ENCODE assay signal across 23 cellular contexts in genomic region chr17:3972931-3973330, GRCh38. TPM values are rescaled to one million over a fixed set of nuclear protein-coding genes. Genes with fewer than 3 reads are reported as not detected.
DNase-seq lines count a peak whose midpoint lies in the region; ATAC-seq and TF ChIP-seq lines count a peak whose summit lies in the region.
"Had no signal": no experiment of that assay in that cellular context is flagged by ENCODE, and none has a peak within 500 bp of the region (broad histone marks: within the 10 kb centered on the region; RNA-seq: fewer than 3 reads in every experiment).

No MANE protein-coding gene starts in this region.

- no peaks in the 10 kb centered on the region for H4K20me1 ChIP-seq in osteoblast (ENCODE audit: insufficient read depth, low read length)

- intact Hi-C loops in activated naive CD4-positive, alpha-beta T cell treated with anti-CD3 and anti-CD28 coated beads for 36 hours (cut with micrococcal nuclease): no loop called here
- intact Hi-C loops in dendritic cell treated with granulocyte-macrophage colony-stimulating factor and Interleukin-4, amounts not matched to agents 40 ng/mL and 50 ng/mL, for 4 days (cut with micrococcal nuclease): no loop called here
- intact Hi-C loops in lower leg skin (cut with DNase I; ENCODE audit: low total_unique reads): no loop called here

- H3K4me3 ChIP-seq in osteoblast (ENCODE audit: insufficient read depth, low read length) (no peak overlapping the region), lower leg skin (ENCODE audit: low read depth, poor library complexity, severe bottlenecking) (no peak overlapping the region)
- H3K4me3 ChIP-seq: breast epithelium, esophagus squamous epithelium, upper lobe of right lung had no signal

- no peak for TF ChIP-seq POLR2A in lower leg skin (IDR thresholded peaks at IDR 0.05)

- WGBS in lower leg skin, 2 donors: 61 to 72% methylated on average over 5 of the region's 5 CpGs

- H3K36me3 Mint-ChIP-seq in activated naive CD4-positive, alpha-beta T cell treated with anti-CD3 and anti-CD28 coated beads, Interleukin-2, amount 10 ng/mL, durations not matched to agents 7 days and 5 days: peaks cover 6% of the 10 kb centered on the region
- H3K36me3 Mint-ChIP-seq in activated naive CD4-positive, alpha-beta T cell treated with anti-CD3 and anti-CD28 coated beads for 36 hours (ENCODE audit: low read depth): no peaks in the 10 kb centered on the region
- H3K36me3 Mint-ChIP-seq in IgD-negative memory B cell: peaks cover 2% of the 10 kb centered on the region
- H3K36me3 Mint-ChIP-seq in dendritic cell treated with granulocyte-macrophage colony-stimulating factor and Interleukin-4, amounts not matched to agents 40 ng/mL and 50 ng/mL, for 4 days (ENCODE audit: low read depth): no peaks in the 10 kb centered on the region
- H3K36me3 Mint-ChIP-seq: CD4-positive, CD25-positive, alpha-beta regulatory T cell had no signal

- H3K27ac ChIP-seq in osteoblast (ENCODE audit: low read depth, low read length): no peak overlapping the region
- H3K27ac ChIP-seq: breast epithelium, esophagus squamous epithelium had no signal

- TF ChIP-seq CTCF in osteoblast (IDR thresholded peaks at IDR 0.05; ENCODE audit: extremely low read depth, low read depth, low read length): no peak
- no peak for TF ChIP-seq CTCF in lower leg skin (IDR thresholded peaks at IDR 0.05)

- H3K4me1 ChIP-seq in osteoblast (ENCODE audit: insufficient read depth, low read length): no peaks in the 10 kb centered on the region
- H3K4me1 ChIP-seq: breast epithelium had no signal

- no peak for ATAC-seq in HG03565 (IDR thresholded peaks at IDR 0.05; ENCODE audit: unreplicated experiment)
- ATAC-seq: upper lobe of right lung had no signal

- H3K27me3 ChIP-seq in osteoblast (ENCODE audit: insufficient read depth, low read length): no peaks in the 10 kb centered on the region
- H3K27me3 ChIP-seq: breast epithelium, upper lobe of right lung had no signal

- peaks cover 27% of the 10 kb centered on the region for H3K4me1 Mint-ChIP-seq in activated naive CD4-positive, alpha-beta T cell treated with anti-CD3 and anti-CD28 coated beads, Interleukin-2, amount 10 ng/mL, durations not matched to agents 7 days and 5 days
- H3K4me1 Mint-ChIP-seq in activated naive CD4-positive, alpha-beta T cell treated with anti-CD3 and anti-CD28 coated beads for 36 hours (ENCODE audit: low read depth): peaks cover 18% of the 10 kb centered on the region
- peaks cover 29 to 34% (median 30%) of the 10 kb centered on the region in 3 donors for H3K4me1 Mint-ChIP-seq in IgD-negative memory B cell
- H3K4me1 Mint-ChIP-seq in dendritic cell treated with granulocyte-macrophage colony-stimulating factor and Interleukin-4, amounts not matched to agents 40 ng/mL and 50 ng/mL, for 4 days (ENCODE audit: low read depth): peaks cover 27% of the 10 kb centered on the region

- no peaks in the 10 kb centered on the region for H3K36me3 ChIP-seq in osteoblast (ENCODE audit: insufficient read depth, low read length)
- H3K36me3 ChIP-seq: breast epithelium, esophagus squamous epithelium, upper lobe of right lung had no signal

- peak overlapping the region; percentile 77 for H3K27ac Mint-ChIP-seq in activated naive CD4-positive, alpha-beta T cell treated with anti-CD3 and anti-CD28 coated beads, Interleukin-2, amount 10 ng/mL, durations not matched to agents 7 days and 5 days
- H3K27ac Mint-ChIP-seq in activated naive CD4-positive, alpha-beta T cell treated with anti-CD3 and anti-CD28 coated beads for 36 hours: no peak overlapping the region
- H3K27ac Mint-ChIP-seq in IgD-negative memory B cell: peak overlapping the region in 1 of 3 donors; percentile 89
- no peak overlapping the region for H3K27ac Mint-ChIP-seq in dendritic cell treated with granulocyte-macrophage colony-stimulating factor and Interleukin-4, amounts not matched to agents 40 ng/mL and 50 ng/mL, for 4 days
- H3K27ac Mint-ChIP-seq: activated naive CD4-positive, alpha-beta T cell treated with anti-CD3 and anti-CD28 coated beads, Interleukin-2, amount 50 U/mL, for 72 hours had no signal

- DNase-seq in activated naive CD4-positive, alpha-beta T cell treated with anti-CD3 and anti-CD28 coated beads, Interleukin-2, amount 10 ng/mL, durations not matched to agents 7 days and 5 days: no peak
- DNase-seq in activated naive CD4-positive, alpha-beta T cell treated with anti-CD3 and anti-CD28 coated beads for 36 hours: no peak
- DNase-seq in osteoblast (ENCODE audit: insufficient read length, low spot score, missing footprints) (peak; percentile 81), AG08395 (ENCODE audit: low spot score) (no peak), lower leg skin (ENCODE audit: low spot score in 2 of 2) (no peak)
- DNase-seq: activated CD4-positive, CD25-positive, alpha-beta regulatory T cell treated with anti-CD3 and anti-CD28 coated beads, Interleukin-2, amount 50 U/mL, for 72 hours; activated CD8-positive, alpha-beta memory T cell treated with anti-CD3 and anti-CD28 coated beads, Interleukin-2, amount 50 U/mL, for 48 hours; DMS79 treated with DMSO at 0.1 percent for 48 hours; esophagus squamous epithelium; mammary epithelial cell; NCI-H1694 treated with DMSO at 0.1 percent for 48 hours; NCI-H345; stimulated activated CD4-positive, alpha-beta T cell treated with anti-CD3 and anti-CD28 coated beads, Interleukin-15, amount 100 ng/mL, for 24 hours; upper lobe of right lung had no signal

- H2AFZ ChIP-seq in osteoblast (ENCODE audit: low read length): no peak overlapping the region

- H3K79me2 ChIP-seq in osteoblast (ENCODE audit: insufficient read depth, low read length): no peaks in the 10 kb centered on the region

- H3K4me3 Mint-ChIP-seq in activated naive CD4-positive, alpha-beta T cell treated with anti-CD3 and anti-CD28 coated beads, Interleukin-2, amount 10 ng/mL, durations not matched to agents 7 days and 5 days: peak overlapping the region; percentile 21
- no peak overlapping the region for H3K4me3 Mint-ChIP-seq in activated naive CD4-positive, alpha-beta T cell treated with anti-CD3 and anti-CD28 coated beads for 36 hours
- peak overlapping the region in 3 of 4 donors; percentile 32 to 93 (median 90) for H3K4me3 Mint-ChIP-seq in IgD-negative memory B cell
- H3K4me3 Mint-ChIP-seq in dendritic cell treated with granulocyte-macrophage colony-stimulating factor and Interleukin-4, amounts not matched to agents 40 ng/mL and 50 ng/mL, for 4 days: peak overlapping the region; percentile 33

- H3K9me3 Mint-ChIP-seq in activated naive CD4-positive, alpha-beta T cell treated with anti-CD3 and anti-CD28 coated beads, Interleukin-2, amount 10 ng/mL, durations not matched to agents 7 days and 5 days: peaks cover 9% of the 10 kb centered on the region
- H3K9me3 Mint-ChIP-seq in activated naive CD4-positive, alpha-beta T cell treated with anti-CD3 and anti-CD28 coated beads for 36 hours: peaks cover 7% of the 10 kb centered on the region
- no peaks in the 10 kb centered on the region for H3K9me3 Mint-ChIP-seq in IgD-negative memory B cell
- H3K9me3 Mint-ChIP-seq in dendritic cell treated with granulocyte-macrophage colony-stimulating factor and Interleukin-4, amounts not matched to agents 40 ng/mL and 50 ng/mL, for 4 days: peaks cover 10% of the 10 kb centered on the region

- peaks cover 4% of the 10 kb centered on the region for H3K9me3 ChIP-seq in osteoblast (ENCODE audit: low read depth, low read length)

- H3K27me3 Mint-ChIP-seq in activated naive CD4-positive, alpha-beta T cell treated with anti-CD3 and anti-CD28 coated beads, Interleukin-2, amount 10 ng/mL, durations not matched to agents 7 days and 5 days: peaks cover 58% of the 10 kb centered on the region
- H3K27me3 Mint-ChIP-seq in activated naive CD4-positive, alpha-beta T cell treated with anti-CD3 and anti-CD28 coated beads for 36 hours (ENCODE audit: low read depth): no peaks in the 10 kb centered on the region
- H3K27me3 Mint-ChIP-seq in IgD-negative memory B cell: no peaks in the 10 kb centered on the region
- H3K27me3 Mint-ChIP-seq in dendritic cell treated with granulocyte-macrophage colony-stimulating factor and Interleukin-4, amounts not matched to agents 40 ng/mL and 50 ng/mL, for 4 days: peaks cover 47% of the 10 kb centered on the region

- CTCF ChIA-PET in activated naive CD4-positive, alpha-beta T cell treated with anti-CD3 and anti-CD28 coated beads, Interleukin-2, amount 10 ng/mL, durations not matched to agents 7 days and 5 days (lab: Charles Lee): no interaction called here
- CTCF ChIA-PET in activated naive CD4-positive, alpha-beta T cell treated with anti-CD3 and anti-CD28 coated beads for 36 hours (lab: Charles Lee): no interaction called here

- no peak overlapping the region for H3K4me2 ChIP-seq in osteoblast (ENCODE audit: insufficient read depth, low read length)

RNA-seq across cellular contexts. Expression of gene ATP2A3, which starts 8.7 kb away (rescaled TPM):
- 10 to 100 TPM; 75.5 to 76.4 TPM for total RNA-seq in activated naive CD4-positive, alpha-beta T cell treated with anti-CD3 and anti-CD28 coated beads for 36 hours
- 155 TPM for polyA plus RNA-seq in IgD-negative memory B cell
- total RNA-seq in osteoblast (1.4 and 1.8 TPM in 2 replicates), lower leg skin (10 to 100 TPM in 3 of 4 donors, 1 to 10 TPM in 1; 8.5 to 60.7 (median 36.4) TPM)
- polyA plus RNA-seq: mammary epithelial cell had no signal

RNA-seq across cellular contexts. Expression of gene P2RX1, which starts 56.7 kb away (rescaled TPM):
- under 1 TPM; 0.10 to 0.17 TPM for total RNA-seq in activated naive CD4-positive, alpha-beta T cell treated with anti-CD3 and anti-CD28 coated beads for 36 hours
- polyA plus RNA-seq in IgD-negative memory B cell: 2.4 TPM
- under 0.01 TPM in 1 of 2 replicates, not detected in the other for total RNA-seq in osteoblast
- total RNA-seq in lower leg skin: 1 to 10 TPM in 2 of 4 donors, under 1 TPM in 2; 0.56 to 5.0 (median 1.0) TPM
- total RNA-seq: glomerular endothelial cell, M059J, mammary epithelial cell, renal cortical epithelial cell had no signal
- polyA plus RNA-seq: CD4-positive, CD25-positive, alpha-beta regulatory T cell; mammary epithelial cell had no signal
